Comparison of ENCODE assay signal across 10 cellular contexts in the genomic region with DNA sequence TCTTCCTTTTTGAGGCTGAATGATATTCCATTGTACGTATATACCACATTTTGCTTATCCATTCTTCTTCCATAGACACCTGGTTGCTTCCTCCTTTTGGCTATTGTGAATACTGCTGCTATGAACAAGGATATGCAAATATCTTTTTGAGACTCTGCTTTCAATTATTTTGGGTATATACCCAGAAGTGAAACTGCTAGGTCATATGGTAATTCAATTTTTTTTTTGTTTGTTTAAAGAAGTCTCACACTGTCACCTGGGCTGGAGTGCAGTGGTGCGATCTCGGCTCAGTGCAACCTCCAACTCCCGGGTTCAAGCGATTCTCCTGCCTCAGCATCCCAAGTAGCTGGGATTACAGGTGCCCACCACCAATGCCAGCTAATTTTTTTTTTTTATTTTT.
DNase-seq lines count a peak whose midpoint lies in the region; ATAC-seq and TF ChIP-seq lines count a peak whose summit lies in the region.
"Had no signal": no experiment of that assay in that cellular context is flagged by ENCODE, and none has a peak within 500 bp of the region (broad histone marks: within the 10 kb centered on the region; RNA-seq: fewer than 3 reads in every experiment).

No MANE protein-coding gene starts in this region.

- H3K9me3 ChIP-seq in heart left ventricle, result no peaks in the 10 kb centered on the region
- no peaks in the 10 kb centered on the region for H3K9me3 ChIP-seq in vagina
- H3K9me3 ChIP-seq: ovary had no signal

- ATAC-seq in heart left ventricle (no peak), left ventricle myocardium superior (no peak), HG02852 (IDR thresholded peaks at IDR 0.05; ENCODE audit: unreplicated experiment) (peak; percentile 99), natural killer cell (no peak)

- H3K27ac Mint-ChIP-seq in IgD-negative memory B cell (peak overlapping the region; percentile 13 to 64 (median 31)), natural killer cell (no peak overlapping the region)

- H3K4me1 ChIP-seq in heart left ventricle, result peaks cover 10 to 99% (median 70%) of the 10 kb centered on the region in 12 donors
- H3K4me1 ChIP-seq in vagina, result peaks cover 78% of the 10 kb centered on the region

- peak overlapping the region; percentile 5 to 87 (median 70) for H3K27ac ChIP-seq in heart left ventricle
- peak overlapping the region; percentile 89 for H3K27ac ChIP-seq in vagina

- no peaks in the 10 kb centered on the region for H3K27me3 ChIP-seq in heart left ventricle
- H3K27me3 ChIP-seq in vagina, result no peaks in the 10 kb centered on the region
- H3K27me3 ChIP-seq: ovary had no signal

- H3K4me3 ChIP-seq in heart left ventricle, result no peak overlapping the region
- H3K4me3 ChIP-seq in vagina, result no peak overlapping the region
- H3K4me3 ChIP-seq: ovary had no signal

- 95 to 98% (median 97%) methylated on average over 5 of the region's 5 CpGs for WGBS in heart left ventricle, 4 donors

- no peaks in the 10 kb centered on the region for H3K27me3 Mint-ChIP-seq in IgD-negative memory B cell
- no peaks in the 10 kb centered on the region for H3K27me3 Mint-ChIP-seq in natural killer cell (ENCODE audit: low read depth in 2 of 2)

- H3K4me3 Mint-ChIP-seq in IgD-negative memory B cell (peak overlapping the region in 3 of 4 donors; percentile 38 to 61 (median 59)), natural killer cell (no peak overlapping the region)

- peaks cover 16 to 24% (median 17%) of the 10 kb centered on the region in 3 donors for H3K4me1 Mint-ChIP-seq in IgD-negative memory B cell
- peaks cover 0 to 4% of the 10 kb centered on the region in 2 donors for H3K4me1 Mint-ChIP-seq in natural killer cell

- DNase-seq in heart left ventricle (no peak), left ventricle myocardium superior (no peak), vagina (ENCODE audit: extremely low spot score in 2 of 2) (no peak), SKM-1 (lab: John Stamatoyannopoulos, UW; ENCODE audit: unreplicated experiment) (no peak), natural killer cell (no peak)
- no peak for DNase-seq in effector CD4-positive, alpha-beta T cell
- DNase-seq: effector CD8-positive, alpha-beta T cell; ovary had no signal

- no peak for TF ChIP-seq POLR2A in heart left ventricle (IDR thresholded peaks at IDR 0.05)
- no peak for TF ChIP-seq POLR2A in vagina (IDR thresholded peaks at IDR 0.05)

- TF ChIP-seq CTCF in heart left ventricle (IDR thresholded peaks at IDR 0.05) (no peak), vagina (IDR thresholded peaks at IDR 0.05) (no peak), natural killer cell (IDR thresholded peaks at IDR 0.05) (no peak)

- intact Hi-C loops in heart left ventricle (cut with DNase I) (loop anchor here in 1 of 10 donors (10.0 kb wide), 1 partner anchor 524 kb away; no protein-coding TSS in a partner anchor), left ventricle myocardium superior (cut with micrococcal nuclease) (no loop called here), vagina (cut with DNase I) (no loop called here), natural killer cell (cut with micrococcal nuclease) (no loop called here)

- H3K36me3 ChIP-seq in heart left ventricle (peaks cover 0 to 56% (median 24%) of the 10 kb centered on the region in 9 donors), vagina (no peaks in the 10 kb centered on the region)
- H3K36me3 ChIP-seq: ovary had no signal

- H3K36me3 Mint-ChIP-seq in IgD-negative memory B cell (no peaks in the 10 kb centered on the region), natural killer cell (peaks cover 6% of the 10 kb centered on the region)

- H3K9me3 Mint-ChIP-seq in IgD-negative memory B cell, result no peaks in the 10 kb centered on the region
- H3K9me3 Mint-ChIP-seq in natural killer cell, result no peaks in the 10 kb centered on the region

Comparison
In these comparisons a context has a peak if more than half of its experiments do, and no peak if none do; other contexts are left out.
1. H3K27ac Mint-ChIP-seq: peak in IgD-negative memory B cell (3 of 3); none in natural killer cell (0 of 2).